Comparison of ENCODE assay signal across 8 cellular contexts in the genomic region with DNA sequence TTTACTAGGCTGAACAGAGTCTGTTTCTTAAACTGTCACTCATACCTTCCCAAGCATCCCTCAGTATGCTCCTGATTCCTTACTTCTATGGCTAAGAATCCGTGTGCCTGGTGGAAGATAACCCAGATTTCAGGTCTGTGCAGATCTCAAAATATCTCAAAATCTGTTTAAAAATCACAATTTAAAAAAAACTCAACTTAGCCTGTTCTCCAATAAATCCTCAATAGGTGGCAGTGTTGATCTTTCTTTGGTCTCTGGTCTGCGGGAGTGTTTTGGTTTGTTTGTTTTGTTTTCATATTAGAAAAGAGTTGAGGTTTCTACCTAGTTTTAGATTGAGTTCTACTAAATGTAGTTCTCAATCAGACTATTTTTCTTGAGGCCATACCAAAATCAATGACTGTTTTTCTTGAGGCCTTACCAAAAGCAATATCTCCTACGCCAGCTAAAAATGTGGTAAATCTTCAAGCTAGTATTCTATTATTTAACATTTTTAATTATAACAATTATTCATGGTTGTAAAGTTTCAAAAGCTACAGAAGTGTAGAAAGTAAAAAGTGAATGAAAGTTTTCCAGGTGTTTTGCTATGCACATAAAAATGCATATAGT. TPM values are rescaled to one million over a fixed set of nuclear protein-coding genes. Genes with fewer than 3 reads are reported as not detected.
DNase-seq lines count a peak whose midpoint lies in the region; ATAC-seq, FAIRE-seq and TF ChIP-seq lines count a peak whose summit lies in the region.

No MANE protein-coding gene starts in this region.

- H3K79me2 ChIP-seq in mammary epithelial cell (ENCODE audit: insufficient read depth, low read length) (no peaks in the 10 kb centered on the region), mesendoderm (ENCODE audit: control insufficient read depth, insufficient read depth, low read length) (no peaks in the 10 kb centered on the region)

- dilution Hi-C loops in mammary epithelial cell (cut with HindIII; ENCODE audit: low sequenced_read_pairs), result no loop called here

- no peaks in the 10 kb centered on the region for H3K79me1 ChIP-seq in mesendoderm (ENCODE audit: low read length)

- H3K18ac ChIP-seq in mesendoderm (ENCODE audit: low read length), result no peak overlapping the region

- no peak overlapping the region for H2BK5ac ChIP-seq in mesendoderm (ENCODE audit: low read length)

- no peaks in the 10 kb centered on the region for H3K9me3 ChIP-seq in mammary epithelial cell (replicated peaks; ENCODE audit: insufficient read depth, low read length)
- no peaks in the 10 kb centered on the region for H3K9me3 ChIP-seq in effector memory CD4-positive, alpha-beta T cell (ENCODE audit: control insufficient read depth, low read length)

- no peak overlapping the region for H2AFZ ChIP-seq in mammary epithelial cell (ENCODE audit: low read depth, low read length)

- H3K4me2 ChIP-seq in mammary epithelial cell (ENCODE audit: insufficient read depth, low read depth, low read length) (peak overlapping the region; percentile 48), mesendoderm (ENCODE audit: low read length) (no peak overlapping the region)

- H3K4ac ChIP-seq in mesendoderm (ENCODE audit: low read depth, low read length), result no peak overlapping the region

- peak; percentile 87 for FAIRE-seq in GM18507 (lab: Jason Lieb, UNC)

- in situ Hi-C loops in mammary epithelial cell (cut with MboI; ENCODE audit: low sequenced_read_pairs in 2 of 2), result no loop called here

- 30% methylated on average over 3 of the region's 3 CpGs for WGBS in mammary epithelial cell (ENCODE audit: low coverage, missing lambda C conversion rate)
- WGBS in mesendoderm (ENCODE audit: extremely low coverage, insufficient coverage, low lambda C conversion rate), result no CpG with 5 or more reads among the region's 3 CpGs

- H3K9ac ChIP-seq in mammary epithelial cell (ENCODE audit: insufficient read depth, low read length) (no peak overlapping the region), mesendoderm (ENCODE audit: low read length) (no peak overlapping the region)

- H4K20me1 ChIP-seq in mammary epithelial cell (ENCODE audit: insufficient read depth, low read length), result no peaks in the 10 kb centered on the region

- no peak overlapping the region for H3K4me3 ChIP-seq in mammary epithelial cell (replicated peaks in 1 of 3; ENCODE audit: insufficient read depth in 1 of 3, low read depth in 2 of 3, low read length in 3 of 3)
- H3K4me3 ChIP-seq in mesendoderm (ENCODE audit: low read length), result no peak overlapping the region
- H3K4me3 ChIP-seq in effector memory CD4-positive, alpha-beta T cell (ENCODE audit: insufficient read depth, low read depth, low read length, poor library complexity, severe bottlenecking), result no peak overlapping the region

- no peaks in the 10 kb centered on the region for H3K27me3 ChIP-seq in mammary epithelial cell (ENCODE audit: insufficient read depth, low read length)
- no peaks in the 10 kb centered on the region for H3K27me3 ChIP-seq in mesendoderm (ENCODE audit: insufficient read depth, low read length, poor library complexity)
- no peaks in the 10 kb centered on the region for H3K27me3 ChIP-seq in effector memory CD4-positive, alpha-beta T cell (replicated peaks; ENCODE audit: control insufficient read depth, insufficient read depth, low read length, poor library complexity, severe bottlenecking)

- intact Hi-C loops in mammary epithelial cell (cut with micrococcal nuclease), result loop anchor here (5.0 kb wide), 1 partner anchor 1434 kb away; no protein-coding TSS in a partner anchor

- H3K23ac ChIP-seq in mesendoderm (ENCODE audit: low read length), result no peak overlapping the region

- BruUV-seq in mammary epithelial cell (replicated peaks; lab: Mats Ljungman, UMichigan), result no TSS peak

- ATAC-seq in GM19035 (IDR thresholded peaks at IDR 0.05; ENCODE audit: unreplicated experiment), result no peak
- no peak for ATAC-seq in HG02759 (IDR thresholded peaks at IDR 0.05; ENCODE audit: unreplicated experiment)

- CTCF ChIA-PET in mammary epithelial cell (lab: Charles Lee; ENCODE audit: low non-redundant PET), result no interaction called here

- peak; percentile 26 to 28 for DNase-seq in AML-193 (lab: John Stamatoyannopoulos, UW)
- no peak for DNase-seq in GM18507 (ENCODE audit: extremely low spot score, insufficient read length, low read depth)
- peak; percentile 41 for DNase-seq in NCI-H2171 (lab: John Stamatoyannopoulos, UW)
- no peak for DNase-seq in mammary epithelial cell
- peak; percentile 40 for DNase-seq in mesendoderm
- no peak for DNase-seq in effector memory CD4-positive, alpha-beta T cell

- H3K27ac ChIP-seq in mammary epithelial cell (ENCODE audit: insufficient read depth, low read depth, low read length), result no peak overlapping the region
- H3K27ac ChIP-seq in mesendoderm (ENCODE audit: low read depth, low read length), result no peak overlapping the region
- no peak overlapping the region for H3K27ac ChIP-seq in effector memory CD4-positive, alpha-beta T cell (ENCODE audit: insufficient read depth, low read length, poor library complexity, severe bottlenecking)

- TF ChIP-seq CTCF in mammary epithelial cell (conservative IDR thresholded peaks at IDR 0.05 in 1 of 2, IDR thresholded peaks at IDR 0.05 in 1 of 2; ENCODE audit: extremely low read depth in 1 of 2, insufficient read depth in 1 of 2, low read depth in 1 of 2, low read length in 2 of 2), result peak; percentile 58 to 68

- H3K4me1 ChIP-seq in mammary epithelial cell (ENCODE audit: insufficient read depth, low read length), result no peaks in the 10 kb centered on the region
- no peaks in the 10 kb centered on the region for H3K4me1 ChIP-seq in mesendoderm (ENCODE audit: control insufficient read depth, low read depth, low read length)
- H3K4me1 ChIP-seq in effector memory CD4-positive, alpha-beta T cell (ENCODE audit: control insufficient read depth, insufficient read depth, low read length, poor library complexity, severe bottlenecking), result no peaks in the 10 kb centered on the region

- H4K8ac ChIP-seq in mesendoderm (ENCODE audit: low read depth, low read length), result no peak overlapping the region

- H2BK120ac ChIP-seq in mesendoderm (ENCODE audit: low read depth, low read length), result no peak overlapping the region

- H4K5ac ChIP-seq in mesendoderm (ENCODE audit: low read length), result no peak overlapping the region

- H3K56ac ChIP-seq in mesendoderm (ENCODE audit: low read length), result no peak overlapping the region

- no peak overlapping the region for H2AK5ac ChIP-seq in mesendoderm (ENCODE audit: low read length)

- H3K36me3 ChIP-seq in mammary epithelial cell (ENCODE audit: insufficient read depth, low read length) (no peaks in the 10 kb centered on the region), mesendoderm (ENCODE audit: control insufficient read depth, insufficient read depth, low read length) (no peaks in the 10 kb centered on the region)
- H3K36me3 ChIP-seq in effector memory CD4-positive, alpha-beta T cell (ENCODE audit: control insufficient read depth, insufficient read depth, low read length), result no peaks in the 10 kb centered on the region

- H2BK15ac ChIP-seq in mesendoderm (replicated peaks; ENCODE audit: low read depth), result no peak overlapping the region

RNA-seq across cellular contexts. Expression of a gene that starts 57.9 kb away (rescaled TPM):
- 100 to 1,000 TPM in 1 of 2 donors, 10 to 100 TPM in 1; 48.2 to 102 TPM for total RNA-seq in mammary epithelial cell
- 20.5 TPM for polyA plus RNA-seq in mammary epithelial cell
- 107 TPM for polyA minus RNA-seq in mammary epithelial cell
- polyA plus RNA-seq in mesendoderm (2013, experiment 1 of 2), result 21.7 TPM
- polyA plus RNA-seq in mesendoderm (2013, experiment 2 of 2), result 21.0 TPM

RNA-seq across cellular contexts. Expression of a gene that starts 58.9 kb away (rescaled TPM):
- 10 to 100 TPM; 42.1 to 56.5 TPM for total RNA-seq in mammary epithelial cell
- polyA plus RNA-seq in mammary epithelial cell, result 39.1 TPM
- 41.3 TPM for polyA minus RNA-seq in mammary epithelial cell
- 31.2 TPM for polyA plus RNA-seq in mesendoderm (2013, experiment 1 of 2)
- 31.0 TPM for polyA plus RNA-seq in mesendoderm (2013, experiment 2 of 2)

RNA-seq across cellular contexts. Expression of a gene that starts 59.2 kb away (rescaled TPM):
- total RNA-seq in mammary epithelial cell, result 100 to 1,000 TPM in 1 of 2 donors, 10 to 100 TPM in 1; 62.0 to 164 TPM
- 197 TPM for polyA plus RNA-seq in mammary epithelial cell
- 91.6 TPM for polyA minus RNA-seq in mammary epithelial cell
- polyA plus RNA-seq in mesendoderm (2013, experiment 1 of 2), result 561 TPM
- polyA plus RNA-seq in mesendoderm (2013, experiment 2 of 2), result 537 TPM

Comparison
In these comparisons a context has a peak if more than half of its experiments do, and no peak if none do; other contexts are left out.
1. DNase-seq: peak in AML-193 (2 of 2), NCI-H2171 (single experiment) and mesendoderm (single experiment); none in GM18507 (single experiment), mammary epithelial cell (single experiment) and effector memory CD4-positive, alpha-beta T cell (0 of 3).